Comparison of ENCODE assay signal across 16 cellular contexts in genomic region chr1:41608242-41608641, GRCh38.
DNase-seq lines count a peak whose midpoint lies in the region; ATAC-seq and TF ChIP-seq lines count a peak whose summit lies in the region.
"Had no signal": no experiment of that assay in that cellular context is flagged by ENCODE, and none has a peak within 500 bp of the region (broad histone marks: within the 10 kb centered on the region; RNA-seq: fewer than 3 reads in every experiment).

No MANE protein-coding gene starts in this region.

- DNase-seq in activated T-cell treated with anti-CD3 and anti-CD28 coated beads, Interleukin-2, amount 50 U/mL, for 48 hours = peak; percentile 7 to 12
- no peak for DNase-seq in activated T-cell treated with anti-CD3 and anti-CD28 coated beads, Interleukin-2, amount 50 U/mL, for 4 hours
- peak; percentile 54 for DNase-seq in iris pigment epithelial cell (ENCODE audit: low read depth)
- DNase-seq in thyroid gland = peak; percentile 78 to 80
- no peak for DNase-seq in tibial nerve (ENCODE audit: low spot score in 2 of 2)
- DNase-seq: ACHN; CD8-positive, alpha-beta memory T cell; effector CD8-positive, alpha-beta T cell; NCI-H187; stimulated activated CD4-positive, alpha-beta T cell treated with anti-CD3 and anti-CD28 coated beads, Interleukin-4, amount 100 ng/mL, for 4 hours; T-cell; uterus had no signal

- H3K36me3 Mint-ChIP-seq in activated T-cell treated with anti-CD3 and anti-CD28 coated beads, Interleukin-2, amount 50 U/mL, for 4 hours (ENCODE audit: insufficient read depth) = peaks cover 40% of the 10 kb centered on the region
- H3K36me3 Mint-ChIP-seq in brain = no peaks in the 10 kb centered on the region

- H3K4me1 ChIP-seq in thyroid gland = peaks cover 11 to 14% of the 10 kb centered on the region in 2 donors
- H3K4me1 ChIP-seq in tibial nerve = peaks cover 0 to 16% (median 0%) of the 10 kb centered on the region in 4 donors
- H3K4me1 ChIP-seq: ascending aorta, uterus had no signal

- intact Hi-C loops in thyroid gland (cut with DNase I) = no loop called here

- no peak overlapping the region for H3K4me3 Mint-ChIP-seq in activated T-cell treated with anti-CD3 and anti-CD28 coated beads, Interleukin-2, amount 50 U/mL, for 4 hours
- H3K4me3 Mint-ChIP-seq in brain = no peak overlapping the region
- H3K4me3 Mint-ChIP-seq: CD8-positive, alpha-beta memory T cell; T-cell had no signal

- H3K4me3 ChIP-seq in thyroid gland (replicated peaks in 1 of 3) = no peak overlapping the region
- H3K4me3 ChIP-seq in tibial nerve = no peak overlapping the region
- H3K4me3 ChIP-seq: ascending aorta, uterus had no signal

- H3K9me3 ChIP-seq in thyroid gland (no peaks in the 10 kb centered on the region), tibial nerve (no peaks in the 10 kb centered on the region)
- H3K9me3 ChIP-seq: ascending aorta, uterus had no signal

- H3K27me3 ChIP-seq in thyroid gland (no peaks in the 10 kb centered on the region), tibial nerve (no peaks in the 10 kb centered on the region)
- H3K27me3 ChIP-seq: ascending aorta, uterus had no signal

- TF ChIP-seq POLR2A in thyroid gland (IDR thresholded peaks at IDR 0.05) (no peak), tibial nerve (IDR thresholded peaks at IDR 0.05) (no peak)

- no peak for ATAC-seq in activated T-cell treated with anti-CD3 and anti-CD28 coated beads, Interleukin-2, amount 50 U/mL, for 4 hours
- ATAC-seq in GM18873 (IDR thresholded peaks at IDR 0.05; ENCODE audit: low FRiP score, unreplicated experiment) (no peak), HG02840 (IDR thresholded peaks at IDR 0.05; ENCODE audit: low FRiP score, unreplicated experiment) (no peak)
- ATAC-seq: T-cell had no signal

- WGBS in thyroid gland, 2 donors = 7 to 25% methylated on average over 4 of the region's 4 CpGs
- WGBS in tibial nerve, 2 donors = 27 to 33% methylated on average over 4 of the region's 4 CpGs

- no peaks in the 10 kb centered on the region for H3K27me3 Mint-ChIP-seq in activated T-cell treated with anti-CD3 and anti-CD28 coated beads, Interleukin-2, amount 50 U/mL, for 4 hours (ENCODE audit: low read depth)
- no peaks in the 10 kb centered on the region for H3K27me3 Mint-ChIP-seq in brain
- H3K27me3 Mint-ChIP-seq: CD8-positive, alpha-beta memory T cell; T-cell had no signal

- no peaks in the 10 kb centered on the region for H3K9me3 Mint-ChIP-seq in activated T-cell treated with anti-CD3 and anti-CD28 coated beads, Interleukin-2, amount 50 U/mL, for 4 hours
- H3K9me3 Mint-ChIP-seq in brain = peaks cover 0 to 15% (median 9%) of the 10 kb centered on the region in 5 experiments
- H3K9me3 Mint-ChIP-seq: T-cell had no signal

- peaks cover 14% of the 10 kb centered on the region for H3K4me1 Mint-ChIP-seq in activated T-cell treated with anti-CD3 and anti-CD28 coated beads, Interleukin-2, amount 50 U/mL, for 4 hours (ENCODE audit: low read depth)
- peaks cover 14% of the 10 kb centered on the region for H3K4me1 Mint-ChIP-seq in brain
- H3K4me1 Mint-ChIP-seq: CD8-positive, alpha-beta memory T cell had no signal

- TF ChIP-seq CTCF in brain (conservative IDR thresholded peaks at IDR 0.05) (no peak), thyroid gland (IDR thresholded peaks at IDR 0.05) (no peak), tibial nerve (IDR thresholded peaks at IDR 0.05) (no peak)

- H3K27ac ChIP-seq in thyroid gland (peak overlapping the region in 2 of 3 donors; percentile 18 to 64), tibial nerve (no peak overlapping the region)
- H3K27ac ChIP-seq: ascending aorta, uterus had no signal

- H3K27ac Mint-ChIP-seq in brain = peak overlapping the region; percentile 10 to 83 (median 65)
- H3K27ac Mint-ChIP-seq: T-cell had no signal

- no peaks in the 10 kb centered on the region for H3K36me3 ChIP-seq in thyroid gland
- peaks cover 0 to 2% (median 0%) of the 10 kb centered on the region in 3 donors for H3K36me3 ChIP-seq in tibial nerve
- H3K36me3 ChIP-seq: ascending aorta, uterus had no signal

- no peak for TF ChIP-seq EP300 in tibial nerve (IDR thresholded peaks at IDR 0.05)

Comparison
In these comparisons a context has a peak if more than half of its experiments do, and no peak if none do; other contexts are left out.
1. DNase-seq: peak in activated T-cell treated with anti-CD3 and anti-CD28 coated beads, Interleukin-2, amount 50 U/mL, for 48 hours (2 of 2), iris pigment epithelial cell (single experiment) and thyroid gland (2 of 2); none in activated T-cell treated with anti-CD3 and anti-CD28 coated beads, Interleukin-2, amount 50 U/mL, for 4 hours (single experiment) and tibial nerve (0 of 2).
2. H3K27ac ChIP-seq: peak in thyroid gland (2 of 3); none in tibial nerve (0 of 4).